In the genomic region with DNA sequence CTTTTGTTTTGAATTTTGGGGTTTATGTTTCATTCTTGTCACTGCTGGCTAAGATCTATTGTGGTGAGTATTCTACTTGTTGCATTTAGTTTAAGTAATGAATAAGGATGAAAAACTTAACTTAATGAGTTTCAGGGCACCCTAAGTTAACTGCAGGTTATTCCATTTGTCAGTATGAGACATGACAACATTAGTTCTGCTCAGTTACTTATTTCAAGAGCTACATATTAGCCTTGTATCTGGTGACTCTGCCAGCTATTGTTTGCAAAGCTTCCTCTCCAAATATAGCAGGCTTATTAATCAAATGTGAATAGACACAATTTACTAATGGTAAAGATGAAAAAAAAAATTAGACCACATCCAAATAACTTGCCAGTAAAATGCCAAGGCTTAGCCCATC, we compare ENCODE assay signal across 17 cellular contexts.
DNase-seq lines count a peak whose midpoint lies in the region; ATAC-seq, FAIRE-seq and TF ChIP-seq lines count a peak whose summit lies in the region.
"Had no signal": no experiment of that assay in that cellular context is flagged by ENCODE, and none has a peak within 500 bp of the region (broad histone marks: within the 10 kb centered on the region; RNA-seq: fewer than 3 reads in every experiment).

No MANE protein-coding gene starts in this region.

- H3K9me3 Mint-ChIP-seq in CD4-positive, alpha-beta T cell: no peaks in the 10 kb centered on the region
- H3K9me3 Mint-ChIP-seq: CD8-positive, alpha-beta memory T cell had no signal

- no peak overlapping the region for H3K27ac ChIP-seq in CD4-positive, alpha-beta T cell (ENCODE audit: low read depth, low read length)
- H3K27ac ChIP-seq: 22Rv1, GM23248, HL-60 had no signal

- ATAC-seq in CD4-positive, alpha-beta T cell (ENCODE audit: poor library complexity): no peak
- ATAC-seq in omental fat pad (ENCODE audit: low FRiP score): no peak
- ATAC-seq: HCT116 had no signal

- H3K27me3 ChIP-seq in CD4-positive, alpha-beta T cell (ENCODE audit: control insufficient read depth, insufficient read depth, low read length): no peaks in the 10 kb centered on the region

- H3K27me3 Mint-ChIP-seq in CD4-positive, alpha-beta T cell: no peaks in the 10 kb centered on the region
- H3K27me3 Mint-ChIP-seq: CD8-positive, alpha-beta memory T cell had no signal

- H3K4me1 Mint-ChIP-seq in CD4-positive, alpha-beta T cell (ENCODE audit: low read depth): peaks cover 26% of the 10 kb centered on the region
- H3K4me1 Mint-ChIP-seq: CD14-positive monocyte had no signal

- H3K9me3 ChIP-seq in CD4-positive, alpha-beta T cell (ENCODE audit: control insufficient read depth, low read length): no peaks in the 10 kb centered on the region
- H3K9me3 ChIP-seq: Caco-2 had no signal

- H3K36me3 Mint-ChIP-seq in CD4-positive, alpha-beta T cell (ENCODE audit: low read depth): peaks cover 66% of the 10 kb centered on the region
- H3K36me3 Mint-ChIP-seq: CD14-positive monocyte had no signal

- no peak for FAIRE-seq in urothelium cell line (lab: Jason Lieb, UNC)
- FAIRE-seq: GM18507, H54 had no signal

- TF ChIP-seq CTCF in CD4-positive, alpha-beta T cell (IDR thresholded peaks at IDR 0.05): no peak
- TF ChIP-seq CTCF in omental fat pad (IDR thresholded peaks at IDR 0.05): no peak

- intact Hi-C loops in CD4-positive, alpha-beta T cell (cut with DNase I, micrococcal nuclease): loop anchor here in 1 of 2 experiments (10.0 kb wide), 1 partner anchor 641 kb away; the partner anchor contains the start of gene INPP4B

- no peak overlapping the region for H3K4me3 Mint-ChIP-seq in CD4-positive, alpha-beta T cell
- H3K4me3 Mint-ChIP-seq: CD14-positive monocyte; CD8-positive, alpha-beta memory T cell had no signal

- CTCF ChIA-PET in CD4-positive, alpha-beta T cell (lab: Charles Lee): no interaction called here

- peak overlapping the region; percentile 47 for H3K27ac Mint-ChIP-seq in CD4-positive, alpha-beta T cell
- H3K27ac Mint-ChIP-seq: CD14-positive monocyte had no signal

- POLR2A ChIA-PET in CD4-positive, alpha-beta T cell (lab: Charles Lee): interaction anchor here (0.7 kb wide), 1 partner anchor 19 kb away, joined by 3 read pairs; no protein-coding TSS in a partner anchor

- DNase-seq in DMS53 (lab: John Stamatoyannopoulos, UW) (peak; percentile 5), DMS53 treated with DMSO at 0.1 percent for 48 hours (lab: John Stamatoyannopoulos, UW; ENCODE audit: unreplicated experiment) (no peak), dermis blood vessel endothelial cell (peak; percentile 32), kidney tubule cell (ENCODE audit: low spot score) (peak; percentile 44), omental fat pad (ENCODE audit: low spot score) (no peak), NCI-H1048 (lab: John Stamatoyannopoulos, UW) (no peak), urothelium cell line (ENCODE audit: low spot score) (no peak)
- no peak for DNase-seq in CD4-positive, alpha-beta T cell
- DNase-seq: Caco-2; CD8-positive, alpha-beta memory T cell; GM23248 had no signal

Comparison
In these comparisons a context has a peak if more than half of its experiments do, and no peak if none do; other contexts are left out.
1. DNase-seq: peak in DMS53 (single experiment), dermis blood vessel endothelial cell (single experiment) and kidney tubule cell (single experiment); none in DMS53 treated with DMSO at 0.1 percent for 48 hours (single experiment), CD4-positive, alpha-beta T cell (0 of 10), omental fat pad (single experiment), NCI-H1048 (single experiment) and urothelium cell line (single experiment).